1 cellular context compared by ENCODE assay signal in genomic region chr16:30378236-30379164, GRCh38.
A peak's percentile ranks its signal among the peaks of the same experiment; 100 is the strongest.
TF ChIP-seq lines count a peak whose summit lies in the region.

No MANE protein-coding gene starts in this region.

TF ChIP-seq in K562, 482 proteins besides CTCF, POLR2A, EP300 and RAD21 (continued from another document and continues in another):
- TF ChIP-seq ZBTB49 (CRISPR knock-in tag; IDR thresholded peaks at IDR 0.05; ENCODE audit: borderline replicate concordance) (peak; percentile 79; the same call in 1 of the 2 replicates), STAT6 (CRISPR knock-in tag; IDR thresholded peaks at IDR 0.05) (no peak), CEBPB (tag; IDR thresholded peaks at IDR 0.05) (no peak), HCFC1 (IDR thresholded peaks at IDR 0.05; ENCODE audit: low read depth, low read length) (no peak; the same call in 1 of the 2 replicates), IRF2 (CRISPR knock-in tag; IDR thresholded peaks at IDR 0.05) (no peak), PRDM10 (IDR thresholded peaks at IDR 0.05; ENCODE audit: partially characterized antibody) (peak; percentile 40), MGA (IDR thresholded peaks at IDR 0.05) (peak; percentile 78), ZNF347 (CRISPR knock-in tag; IDR thresholded peaks at IDR 0.05; ENCODE audit: low read depth) (no peak), ZNF184 (CRISPR knock-in tag; IDR thresholded peaks at IDR 0.05) (no peak), NR2C2 (CRISPR knock-in tag; IDR thresholded peaks at IDR 0.05) (peak; percentile 84), NR2C2 (tag; IDR thresholded peaks at IDR 0.05) (peak; percentile 44; the same call in 1 of the 2 replicates), PRPF4 (IDR thresholded peaks at IDR 0.05; ENCODE audit: insufficient read depth, low read depth, low read length, poor library complexity, severe bottlenecking) (no peak), RUNX1 (IDR thresholded peaks at IDR 0.05; ENCODE audit: low read depth) (no peak), ELF4 (CRISPR knock-in tag; IDR thresholded peaks at IDR 0.05) (no peak), E2F5 (CRISPR knock-in tag; IDR thresholded peaks at IDR 0.05) (peak; percentile 82), BRCA1 (IDR thresholded peaks at IDR 0.05) (no peak), BRCA1 (CRISPR knock-in tag; IDR thresholded peaks at IDR 0.05) (no peak), MAX (CRISPR knock-in tag; IDR thresholded peaks at IDR 0.05) (peak; percentile 82), HMG20B (CRISPR knock-in tag; IDR thresholded peaks at IDR 0.05) (no peak), TFAP4 (CRISPR knock-in tag; IDR thresholded peaks at IDR 0.05; ENCODE audit: borderline replicate concordance) (peak; percentile 90; the same call in 1 of the 2 replicates), EGR1 (conservative IDR thresholded peaks at IDR 0.05) (no peak), HINFP (tag; conservative IDR thresholded peaks at IDR 0.05; ENCODE audit: low read depth) (no peak), NFYB (IDR thresholded peaks at IDR 0.05; ENCODE audit: extremely low read depth, insufficient read length) (no peak), GABPB1 (CRISPR knock-in tag; IDR thresholded peaks at IDR 0.05) (peak; percentile 59), ZNF644 (tag; IDR thresholded peaks at IDR 0.05; ENCODE audit: low read depth) (no peak), ESRRA (IDR thresholded peaks at IDR 0.05; ENCODE audit: borderline replicate concordance, low read depth) (peak; percentile 44), ATF4 (CRISPR knock-in tag; IDR thresholded peaks at IDR 0.05) (no peak)
